Comparison of ENCODE assay signal across 8 cellular contexts in genomic region chr6:105424177-105424783, GRCh38. TPM values are rescaled to one million over a fixed set of nuclear protein-coding genes. Genes with fewer than 3 reads are reported as not detected.
DNase-seq lines count a peak whose midpoint lies in the region; ATAC-seq and TF ChIP-seq lines count a peak whose summit lies in the region.

No MANE protein-coding gene starts in this region.

- POLR2A ChIA-PET in Panc1 (lab: Charles Lee) = no interaction called here

- no TSS peak for BruUV-seq in Panc1 (replicated peaks; lab: Mats Ljungman, UMichigan)

- H3K36me3 Mint-ChIP-seq in activated T-cell treated with anti-CD3 and anti-CD28 coated beads, Interleukin-2, amount 50 U/mL, for 4 hours (ENCODE audit: insufficient read depth) = no peaks in the 10 kb centered on the region

- DNase-seq in cardiac muscle cell (ENCODE audit: low read depth in 1 of 2, low spot score in 1 of 2) (peak; percentile 58 to 75), cardiac septum (ENCODE audit: low spot score) (no peak), HT1080 (ENCODE audit: low read depth) (peak; percentile 42), Panc1 (ENCODE audit: low read depth, low spot score) (no peak), foreskin keratinocyte (peak in 1 of 2 donors; percentile 26), retina (peak; percentile 68)
- peak; percentile 53 for DNase-seq in activated T-cell treated with anti-CD3 and anti-CD28 coated beads, Interleukin-2, amount 50 U/mL, for 4 hours

- H3K9me3 ChIP-seq in cardiac muscle cell (ENCODE audit: low read depth) (no peaks in the 10 kb centered on the region), Panc1 (ENCODE audit: control insufficient read depth, insufficient read depth, low read depth, low read length) (no peaks in the 10 kb centered on the region)

- H3K4me1 Mint-ChIP-seq in activated T-cell treated with anti-CD3 and anti-CD28 coated beads, Interleukin-2, amount 50 U/mL, for 4 hours (ENCODE audit: low read depth) = no peaks in the 10 kb centered on the region

- H3K27me3 ChIP-seq in cardiac muscle cell = no peaks in the 10 kb centered on the region
- no peaks in the 10 kb centered on the region for H3K27me3 ChIP-seq in Panc1 (ENCODE audit: control insufficient read depth, insufficient read depth, low read length)
- H3K27me3 ChIP-seq in foreskin keratinocyte = no peaks in the 10 kb centered on the region

- ATAC-seq in Panc1 = peak; percentile 87
- ATAC-seq in activated T-cell treated with anti-CD3 and anti-CD28 coated beads, Interleukin-2, amount 50 U/mL, for 4 hours = peak; percentile 65 to 75
- peak; percentile 52 for ATAC-seq in foreskin keratinocyte
- no peak for ATAC-seq in HG03039 (IDR thresholded peaks at IDR 0.05; ENCODE audit: unreplicated experiment)

- H3K4me1 ChIP-seq in cardiac muscle cell (ENCODE audit: low read depth) = no peaks in the 10 kb centered on the region
- no peaks in the 10 kb centered on the region for H3K4me1 ChIP-seq in Panc1 (ENCODE audit: control insufficient read depth, insufficient read depth, low read length)
- H3K4me1 ChIP-seq in foreskin keratinocyte = no peaks in the 10 kb centered on the region

- no peak overlapping the region for H3K4me3 Mint-ChIP-seq in activated T-cell treated with anti-CD3 and anti-CD28 coated beads, Interleukin-2, amount 50 U/mL, for 4 hours

- H3K36me3 ChIP-seq in cardiac muscle cell = no peaks in the 10 kb centered on the region
- no peaks in the 10 kb centered on the region for H3K36me3 ChIP-seq in Panc1 (ENCODE audit: control insufficient read depth, insufficient read depth, low read length)

- H3K4me3 ChIP-seq in cardiac muscle cell = no peak overlapping the region
- H3K4me3 ChIP-seq in Panc1 (ENCODE audit: low read depth in 2 of 2, low read length in 2 of 2) = no peak overlapping the region

- intact Hi-C loops in cardiac septum (cut with DNase I) = no loop called here
- intact Hi-C loops in Panc1 (cut with micrococcal nuclease; ENCODE audit: unreplicated experiment) = loop anchor here (2.0 to 10.0 kb wide), 2 partner anchors 337 to 881 kb away; no protein-coding TSS in a partner anchor

- TF ChIP-seq CTCF in cardiac muscle cell (IDR thresholded peaks at IDR 0.05; ENCODE audit: low read depth, low read length) = peak; percentile 74
- TF ChIP-seq CTCF in Panc1 (IDR thresholded peaks at IDR 0.05) = peak; percentile 88
- peak; percentile 72 for TF ChIP-seq CTCF in foreskin keratinocyte (conservative IDR thresholded peaks at IDR 0.05)

- CTCF ChIA-PET in Panc1 (lab: Charles Lee) = no interaction called here

- in situ Hi-C loops in Panc1 (cut with HindIII; ENCODE audit: low pct_unique_long_range_greater_than_20kb, low sequenced_read_pairs) = no loop called here

- no peak overlapping the region for H3K27ac ChIP-seq in cardiac muscle cell
- no peak overlapping the region for H3K27ac ChIP-seq in Panc1 (ENCODE audit: low read length)
- H3K27ac ChIP-seq in foreskin keratinocyte = no peak overlapping the region

- no peaks in the 10 kb centered on the region for H3K9me3 Mint-ChIP-seq in activated T-cell treated with anti-CD3 and anti-CD28 coated beads, Interleukin-2, amount 50 U/mL, for 4 hours

- no peaks in the 10 kb centered on the region for H3K27me3 Mint-ChIP-seq in activated T-cell treated with anti-CD3 and anti-CD28 coated beads, Interleukin-2, amount 50 U/mL, for 4 hours (ENCODE audit: low read depth)

RNA-seq across cellular contexts. Expression of gene PREP, which starts 21.4 kb away (rescaled TPM):
- total RNA-seq in cardiac muscle cell (28.7 and 34.1 TPM in 2 replicates), cardiac septum (26.2 TPM), Panc1 (2021; ENCODE audit: unreplicated experiment) (50.4 TPM), foreskin keratinocyte (51.5 and 61.2 TPM in 2 replicates)
- polyA plus RNA-seq in cardiac muscle cell (67.6 and 69.0 TPM in 2 replicates), foreskin keratinocyte (43.2 and 52.7 TPM in 2 replicates)
- total RNA-seq in HT1080 (2014; rRNA removed; shearing (Covaris generic)) = 25.4 and 42.4 TPM in 2 replicates
- polyA plus RNA-seq in HT1080 (2015; cell fraction: cytosol; rRNA removed) = 45.2 and 53.1 TPM in 2 replicates
- 73.0 and 83.2 TPM in 2 replicates for polyA plus RNA-seq in HT1080 (2015; cell fraction: nucleus; rRNA removed)
- polyA plus RNA-seq in Panc1 (2012; ENCODE audit: insufficient read length) = 37.8 TPM
- total RNA-seq in activated T-cell treated with anti-CD3 and anti-CD28 coated beads, Interleukin-2, amount 50 U/mL, for 4 hours = 10 to 100 TPM; 46.7 to 48.9 (median 47.5) TPM

Comparison
In these comparisons a context has a peak if more than half of its experiments do, and no peak if none do; other contexts are left out.
1. DNase-seq: peak in cardiac muscle cell (2 of 2), HT1080 (single experiment), activated T-cell treated with anti-CD3 and anti-CD28 coated beads, Interleukin-2, amount 50 U/mL, for 4 hours (single experiment) and retina (single experiment); none in cardiac septum (single experiment) and Panc1 (single experiment).
2. Peak in every context shown above with its lines, with median percentiles within 50 percentile points of each other: CTCF ChIP-seq.